Comparison of ENCODE assay signal across 1 cellular context in genomic region chr2:240434728-240435456, GRCh38.
A peak's percentile ranks its signal among the peaks of the same experiment; 100 is the strongest.
TF ChIP-seq lines count a peak whose summit lies in the region.

No MANE protein-coding gene starts in this region.

TF ChIP-seq in HEK293, 187 proteins besides CTCF, POLR2A, EP300 and RAD21 (continued from another document and continues in another):
- no peak for TF ChIP-seq PRDM2 (tag by site-specific recombination; IDR thresholded peaks at IDR 0.05; ENCODE audit: borderline replicate concordance)
- TF ChIP-seq ZNF843 (tag by site-specific recombination; IDR thresholded peaks at IDR 0.05), result no peak
- TF ChIP-seq ZNF239 (tag by site-specific recombination; IDR thresholded peaks at IDR 0.05), result no peak
- no peak for TF ChIP-seq ZNF548 (tag by site-specific recombination; IDR thresholded peaks at IDR 0.05)
- TF ChIP-seq ZNF510 (tag by site-specific recombination; IDR thresholded peaks at IDR 0.05; ENCODE audit: insufficient replicate concordance), result no peak
- TF ChIP-seq ZBTB7A (tag by site-specific recombination; IDR thresholded peaks at IDR 0.05; ENCODE audit: low read depth), result no peak
- no peak for TF ChIP-seq TRIM28 (IDR thresholded peaks at IDR 0.05; ENCODE audit: borderline replicate concordance, low read length)
- TF ChIP-seq ZNF114 (tag by site-specific recombination; IDR thresholded peaks at IDR 0.05), result no peak
- no peak for TF ChIP-seq AEBP2 (tag by site-specific recombination; IDR thresholded peaks at IDR 0.05; ENCODE audit: borderline replicate concordance)
- TF ChIP-seq ZSCAN18 (tag by site-specific recombination; IDR thresholded peaks at IDR 0.05), result no peak
- no peak for TF ChIP-seq ZBTB6 (tag by site-specific recombination; IDR thresholded peaks at IDR 0.05)
- no peak for TF ChIP-seq ZNF747 (tag by site-specific recombination; IDR thresholded peaks at IDR 0.05)
- TF ChIP-seq ZIC2 (tag by site-specific recombination; IDR thresholded peaks at IDR 0.05), result peak; percentile 45
- peak; percentile 75 for TF ChIP-seq ZFHX2 (tag by site-specific recombination; conservative IDR thresholded peaks at IDR 0.05)
- TF ChIP-seq ATF2 (tag by site-specific recombination; IDR thresholded peaks at IDR 0.05; ENCODE audit: low read depth), result no peak
- no peak for TF ChIP-seq ZNF138 (tag by site-specific recombination; IDR thresholded peaks at IDR 0.05; ENCODE audit: borderline replicate concordance)
- no peak for TF ChIP-seq ZNF302 (tag by site-specific recombination; IDR thresholded peaks at IDR 0.05; ENCODE audit: low read depth)
- TF ChIP-seq ZNF19 (tag by site-specific recombination; IDR thresholded peaks at IDR 0.05; ENCODE audit: low read depth), result no peak
- no peak for TF ChIP-seq ZNF391 (tag by site-specific recombination; IDR thresholded peaks at IDR 0.05; ENCODE audit: borderline replicate concordance, low read depth)
- TF ChIP-seq ELK4 (IDR thresholded peaks at IDR 0.05; ENCODE audit: borderline replicate concordance, low read depth, low read length), result no peak
- no peak for TF ChIP-seq ZNF596 (tag by site-specific recombination; IDR thresholded peaks at IDR 0.05)
- no peak for TF ChIP-seq ZFP3 (tag by site-specific recombination; IDR thresholded peaks at IDR 0.05; ENCODE audit: low read depth)
- 0 out of 2 replicates have a peak, but pooled peaks have one; percentile 36 for TF ChIP-seq PATZ1 (tag by site-specific recombination; IDR thresholded peaks at IDR 0.05)
- no peak for TF ChIP-seq ZNF214 (tag by site-specific recombination; IDR thresholded peaks at IDR 0.05; ENCODE audit: borderline replicate concordance)
- no peak for TF ChIP-seq ZNF248 (tag by site-specific recombination; IDR thresholded peaks at IDR 0.05)
- TF ChIP-seq TSHZ1 (tag by site-specific recombination; IDR thresholded peaks at IDR 0.05; ENCODE audit: borderline replicate concordance), result no peak
- no peak for TF ChIP-seq ZNF48 (tag by site-specific recombination; IDR thresholded peaks at IDR 0.05)
- 0 out of 2 replicates have a peak, but pooled peaks have one; percentile 47 for TF ChIP-seq PBX3 (CRISPR knock-in tag; IDR thresholded peaks at IDR 0.05)
- no peak for TF ChIP-seq ZNF776 (tag by site-specific recombination; IDR thresholded peaks at IDR 0.05; ENCODE audit: borderline replicate concordance)
- TF ChIP-seq ZNF561 (tag by site-specific recombination; IDR thresholded peaks at IDR 0.05; ENCODE audit: borderline replicate concordance), result no peak
- TF ChIP-seq FEZF1 (tag by site-specific recombination; IDR thresholded peaks at IDR 0.05), result no peak
- TF ChIP-seq ZBTB21 (tag by site-specific recombination; IDR thresholded peaks at IDR 0.05), result no peak
- TF ChIP-seq REPIN1 (tag by site-specific recombination; IDR thresholded peaks at IDR 0.05; ENCODE audit: low read depth), result no peak
- no peak for TF ChIP-seq MYNN (tag by site-specific recombination; IDR thresholded peaks at IDR 0.05; ENCODE audit: borderline replicate concordance)
- no peak for TF ChIP-seq GLI4 (tag by site-specific recombination; IDR thresholded peaks at IDR 0.05)
- TF ChIP-seq KLF7 (tag by site-specific recombination; IDR thresholded peaks at IDR 0.05; ENCODE audit: borderline replicate concordance), result no peak
- peak; percentile 55; the same call in 1 of the 2 replicates for TF ChIP-seq ZBTB20 (tag by site-specific recombination; IDR thresholded peaks at IDR 0.05)
- peak; percentile 72 for TF ChIP-seq KLF1 (tag by site-specific recombination; IDR thresholded peaks at IDR 0.05)
- no peak for TF ChIP-seq ZNF211 (tag by site-specific recombination; IDR thresholded peaks at IDR 0.05; ENCODE audit: low read depth)
- TF ChIP-seq RBAK (tag by site-specific recombination; IDR thresholded peaks at IDR 0.05), result no peak
- no peak for TF ChIP-seq ZXDB (tag by site-specific recombination; IDR thresholded peaks at IDR 0.05)
- no peak for TF ChIP-seq ZNF571 (tag by site-specific recombination; IDR thresholded peaks at IDR 0.05)
- TF ChIP-seq ZNF335 (tag by site-specific recombination; conservative IDR thresholded peaks at IDR 0.05), result no peak; the same call in 1 of the 2 replicates
- peak; percentile 55 for TF ChIP-seq ZNF10 (tag by site-specific recombination; IDR thresholded peaks at IDR 0.05)
- no peak for TF ChIP-seq ZNF664 (tag by site-specific recombination; IDR thresholded peaks at IDR 0.05)
- no peak for TF ChIP-seq ZNF558 (tag by site-specific recombination; IDR thresholded peaks at IDR 0.05)
